29 cellular contexts compared by ENCODE assay signal in genomic region chr15:73335026-73335425, GRCh38. TPM values are rescaled to one million over a fixed set of nuclear protein-coding genes. Genes with fewer than 3 reads are reported as not detected.
"Had no signal": no experiment of that assay in that cellular context is flagged by ENCODE, and none has a peak within 500 bp of the region (broad histone marks: within the 10 kb centered on the region; RNA-seq: fewer than 3 reads in every experiment).

No MANE protein-coding gene starts in this region.

- H3K9me3 ChIP-seq: body of pancreas, ovary, psoas muscle, testis, vagina had no signal

- H3K36me3 ChIP-seq: neural progenitor cell, ovary, vagina had no signal

- H3K4me2 ChIP-seq: neural progenitor cell had no signal

- H3K4me1 ChIP-seq: body of pancreas, neural progenitor cell, psoas muscle, vagina had no signal

- H3K27ac Mint-ChIP-seq: activated CD4-positive, alpha-beta memory T cell treated with anti-CD3 and anti-CD28 coated beads for 36 hours; activated CD4-positive, alpha-beta T cell treated with anti-CD3 and anti-CD28 coated beads for 36 hours; activated naive CD4-positive, alpha-beta T cell treated with anti-CD3 and anti-CD28 coated beads, Interleukin-2, amount 10 ng/mL, durations not matched to agents 7 days and 5 days; activated naive CD8-positive, alpha-beta T cell treated with anti-CD3 and anti-CD28 coated beads, Interleukin-2, amount 50 U/mL, for 24 hours; activated T-cell treated with anti-CD3 and anti-CD28 coated beads, Interleukin-2, amount 50 U/mL, for 72 hours; naive B cell; neural progenitor cell; stimulated activated memory B cell treated with anti-CD40 and anti-IgM and Interleukin-4, amounts not matched to agents 10 μg/mL and 1 μg/mL and 100 μg/mL, for 72 hours; WTC11 had no signal

- H3K9me3 Mint-ChIP-seq: activated CD4-positive, alpha-beta memory T cell treated with anti-CD3 and anti-CD28 coated beads for 36 hours; activated naive CD4-positive, alpha-beta T cell treated with anti-CD3 and anti-CD28 coated beads, Interleukin-2, amount 10 ng/mL, durations not matched to agents 7 days and 5 days; activated naive CD8-positive, alpha-beta T cell treated with anti-CD3 and anti-CD28 coated beads, Interleukin-2, amount 50 U/mL, for 24 hours; activated T-cell treated with anti-CD3 and anti-CD28 coated beads, Interleukin-2, amount 50 U/mL, for 72 hours; naive B cell; neural progenitor cell; stimulated activated memory B cell treated with anti-CD40 and anti-IgM and Interleukin-4, amounts not matched to agents 10 μg/mL and 1 μg/mL and 100 μg/mL, for 72 hours; WTC11 had no signal

- H3K4me3 ChIP-seq: body of pancreas, neural progenitor cell, ovary, psoas muscle, skin epidermis, testis, vagina had no signal

- H3K9ac ChIP-seq: neural progenitor cell had no signal

- ATAC-seq: activated CD4-positive, alpha-beta T cell treated with anti-CD3 and anti-CD28 coated beads for 36 hours; activated naive CD8-positive, alpha-beta T cell treated with anti-CD3 and anti-CD28 coated beads, Interleukin-2, amount 50 U/mL, for 24 hours; activated T-cell treated with anti-CD3 and anti-CD28 coated beads, Interleukin-2, amount 50 U/mL, for 72 hours; body of pancreas; esophagus mucosa; psoas muscle; right cardiac atrium; stimulated activated memory B cell treated with anti-CD40 and anti-IgM and Interleukin-4, amounts not matched to agents 10 μg/mL and 1 μg/mL and 100 μg/mL, for 72 hours; WTC11 had no signal

- H3K27ac ChIP-seq: body of pancreas, neural progenitor cell, ovary, psoas muscle, skin epidermis, testis, vagina had no signal

- DNase-seq: activated CD4-positive, alpha-beta memory T cell treated with anti-CD3 and anti-CD28 coated beads for 36 hours; activated CD4-positive, alpha-beta T cell treated with anti-CD3 and anti-CD28 coated beads for 36 hours; activated effector memory CD4-positive, alpha-beta T cell treated with Interleukin-2 at 50 U/mL for 16 hours; activated naive CD4-positive, alpha-beta T cell treated with anti-CD3 and anti-CD28 coated beads, Interleukin-2, amount 10 ng/mL, durations not matched to agents 7 days and 5 days; activated naive CD8-positive, alpha-beta T cell treated with anti-CD3 and anti-CD28 coated beads, Interleukin-2, amount 50 U/mL, for 24 hours; activated T-cell treated with anti-CD3 and anti-CD28 coated beads, Interleukin-2, amount 50 U/mL, for 72 hours; body of pancreas; caudate nucleus; effector memory CD4-positive, alpha-beta T cell; foreskin melanocyte; hippocampal formation; naive B cell; ovary; psoas muscle; T-helper 9 cell; testis; trophoblast cell had no signal

- H3K36me3 Mint-ChIP-seq: activated CD4-positive, alpha-beta memory T cell treated with anti-CD3 and anti-CD28 coated beads for 36 hours; activated naive CD4-positive, alpha-beta T cell treated with anti-CD3 and anti-CD28 coated beads, Interleukin-2, amount 10 ng/mL, durations not matched to agents 7 days and 5 days; naive B cell; stimulated activated memory B cell treated with anti-CD40 and anti-IgM and Interleukin-4, amounts not matched to agents 10 μg/mL and 1 μg/mL and 100 μg/mL, for 72 hours; WTC11 had no signal

- H3K27me3 Mint-ChIP-seq: activated CD4-positive, alpha-beta memory T cell treated with anti-CD3 and anti-CD28 coated beads for 36 hours; activated naive CD4-positive, alpha-beta T cell treated with anti-CD3 and anti-CD28 coated beads, Interleukin-2, amount 10 ng/mL, durations not matched to agents 7 days and 5 days had no signal

- H3K4me1 Mint-ChIP-seq: activated CD4-positive, alpha-beta T cell treated with anti-CD3 and anti-CD28 coated beads for 36 hours; activated naive CD4-positive, alpha-beta T cell treated with anti-CD3 and anti-CD28 coated beads, Interleukin-2, amount 10 ng/mL, durations not matched to agents 7 days and 5 days; activated naive CD8-positive, alpha-beta T cell treated with anti-CD3 and anti-CD28 coated beads, Interleukin-2, amount 50 U/mL, for 24 hours; naive B cell; stimulated activated memory B cell treated with anti-CD40 and anti-IgM and Interleukin-4, amounts not matched to agents 10 μg/mL and 1 μg/mL and 100 μg/mL, for 72 hours; WTC11 had no signal

- H3K27me3 ChIP-seq: body of pancreas, neural progenitor cell, ovary, testis, vagina had no signal

- H3K4me3 Mint-ChIP-seq: activated CD4-positive, alpha-beta memory T cell treated with anti-CD3 and anti-CD28 coated beads for 36 hours; activated CD4-positive, alpha-beta T cell treated with anti-CD3 and anti-CD28 coated beads for 36 hours; activated naive CD4-positive, alpha-beta T cell treated with anti-CD3 and anti-CD28 coated beads, Interleukin-2, amount 10 ng/mL, durations not matched to agents 7 days and 5 days; activated naive CD8-positive, alpha-beta T cell treated with anti-CD3 and anti-CD28 coated beads, Interleukin-2, amount 50 U/mL, for 24 hours; activated T-cell treated with anti-CD3 and anti-CD28 coated beads, Interleukin-2, amount 50 U/mL, for 72 hours; naive B cell; neural progenitor cell; stimulated activated memory B cell treated with anti-CD40 and anti-IgM and Interleukin-4, amounts not matched to agents 10 μg/mL and 1 μg/mL and 100 μg/mL, for 72 hours; WTC11 had no signal

RNA-seq across cellular contexts. Expression of gene HCN4, which starts 33.7 kb away (rescaled TPM):
- total RNA-seq: activated CD4-positive, alpha-beta memory T cell treated with anti-CD3 and anti-CD28 coated beads for 36 hours; activated CD4-positive, alpha-beta T cell treated with anti-CD3 and anti-CD28 coated beads for 36 hours; activated T-cell treated with anti-CD3 and anti-CD28 coated beads, Interleukin-2, amount 50 U/mL, for 72 hours; dermis microvascular lymphatic vessel endothelial cell; endothelial cell of umbilical vein; esophagus mucosa; liver; mesenteric fat pad; ovary; psoas muscle; T-helper 1 cell treated with Interleukin-12 subunit alpha and Interleukin-12 subunit beta and Interleukin-4 antibody, amounts not matched to agents 30 ng/mL and 1 ng/mL, for 36 hours had no signal
- polyA plus RNA-seq: liver, psoas muscle had no signal
